ENCODE assay signal across 12 cellular contexts in genomic region chr12:27260746-27261145, GRCh38. TPM values are rescaled to one million over a fixed set of nuclear protein-coding genes. Genes with fewer than 3 reads are reported as not detected.
A peak's percentile ranks its signal among the peaks of the same experiment; 100 is the strongest.
DNase-seq lines count a peak whose midpoint lies in the region; ATAC-seq, FAIRE-seq and TF ChIP-seq lines count a peak whose summit lies in the region.
"Had no signal": no experiment of that assay in that cellular context is flagged by ENCODE, and none has a peak within 500 bp of the region (broad histone marks: within the 10 kb centered on the region; RNA-seq: fewer than 3 reads in every experiment).

No MANE protein-coding gene starts in this region.

- TF ChIP-seq EP300 in A549 (IDR thresholded peaks at IDR 0.05) = no peak

- BruUV-seq in PC-9 (replicated peaks; lab: Mats Ljungman, UMichigan) = no TSS peak

- POLR2A ChIA-PET in A549 (lab: Yijun Ruan, JAX) (no interaction called here), PC-9 (lab: Charles Lee; ENCODE audit: unreplicated experiment) (interaction anchor here (0.5 kb wide), 1 partner anchor 1176 kb away, joined by 3 read pairs; no protein-coding TSS in a partner anchor)

- no peak overlapping the region for H2AFZ ChIP-seq in PC-9

- no peaks in the 10 kb centered on the region for H3K36me3 ChIP-seq in PC-9 (ENCODE audit: low read depth)

- H3K27me3 ChIP-seq in PC-9 (ENCODE audit: insufficient read depth, low read depth) = no peaks in the 10 kb centered on the region

- CTCF ChIA-PET in A549 (lab: Yijun Ruan, JAX) (interaction anchor here (0.9 kb wide), 1 partner anchor 255 kb away, joined by 4 read pairs; no protein-coding TSS in a partner anchor), PC-9 (lab: Charles Lee) (no interaction called here)

- H3K27ac ChIP-seq in A549 (peak overlapping the region in 1 of 2 experiments; percentile 32; a peak in 1 of 6 replicates), PC-9 (no peak overlapping the region)

- peaks cover 17% of the 10 kb centered on the region; the same call in 1 of the 2 replicates for H3K79me2 ChIP-seq in PC-9 (ENCODE audit: low read depth)

- 0 out of 2 replicates have a peak, but pooled peaks cover 3% of the 10 kb centered on the region for H3F3A ChIP-seq in PC-9 (ENCODE audit: insufficient read depth, low read depth)

- ATAC-seq in A549 (no peak), omental fat pad (ENCODE audit: low FRiP score) (peak; percentile 81), GM21515 (IDR thresholded peaks at IDR 0.05; ENCODE audit: unreplicated experiment) (no peak)
- ATAC-seq: activated CD4-positive, alpha-beta T cell treated with anti-CD3 and anti-CD28 coated beads for 36 hours; naive thymus-derived CD8-positive, alpha-beta T cell had no signal

- no peak for FAIRE-seq in A549 (lab: Jason Lieb, UNC)

- H3K4me1 ChIP-seq in A549 (peaks cover 21% of the 10 kb centered on the region; the same call in 2 of the 3 replicates), PC-9 (replicated peaks; ENCODE audit: insufficient read depth) (no peaks in the 10 kb centered on the region)

- no peaks in the 10 kb centered on the region for H3K9me3 ChIP-seq in A549
- no peaks in the 10 kb centered on the region for H3K9me3 ChIP-seq in PC-9 (ENCODE audit: insufficient read depth, low read depth)

- TF ChIP-seq CTCF in A549 (IDR thresholded peaks at IDR 0.05) (no peak), epithelial cell of esophagus (IDR thresholded peaks at IDR 0.05; ENCODE audit: insufficient read depth, low read depth, low read length, missing control alignments) (no peak), omental fat pad (IDR thresholded peaks at IDR 0.05) (no peak), PC-9 (conservative IDR thresholded peaks at IDR 0.05) (no peak)

- 62% methylated on average over 4 of the region's 4 CpGs for WGBS in A549 (ENCODE audit: missing lambda C conversion rate)

- no peaks in the 10 kb centered on the region for H4K20me1 ChIP-seq in PC-9 (ENCODE audit: insufficient read depth)

- intact Hi-C loops in PC-9 (cut with micrococcal nuclease; ENCODE audit: unreplicated experiment) = no loop called here

- DNase-seq in A549 (ENCODE audit: low read depth in 1 of 2, low spot score in 1 of 2) (no peak), NCI-H69 (lab: John Stamatoyannopoulos, UW) (peak; percentile 3), epithelial cell of esophagus (ENCODE audit: low read depth) (peak; percentile 45), omental fat pad (ENCODE audit: low spot score) (no peak), NCI-H748 (lab: John Stamatoyannopoulos, UW; ENCODE audit: unreplicated experiment) (no peak), NCI-H1694 (lab: John Stamatoyannopoulos, UW) (no peak), PC-9 (no peak)
- DNase-seq: activated CD4-positive, alpha-beta T cell treated with anti-CD3 and anti-CD28 coated beads for 36 hours; naive thymus-derived CD8-positive, alpha-beta T cell; NCI-H2029; stimulated activated CD4-positive, alpha-beta T cell treated with anti-CD3 and anti-CD28 coated beads, Interleukin-4, amount 100 ng/mL, for 1 hour had no signal

- H3K4me2 ChIP-seq in A549 = peak overlapping the region; percentile 36
- no peak overlapping the region for H3K4me2 ChIP-seq in PC-9

- H3K4me3 ChIP-seq in A549 (no peak overlapping the region), epithelial cell of esophagus (ENCODE audit: low read length) (no peak overlapping the region), PC-9 (no peak overlapping the region)

- TF ChIP-seq POLR2A in A549 (IDR thresholded peaks at IDR 0.05; ENCODE audit: low read length) = no peak

- TF ChIP-seq RAD21 in A549 (conservative IDR thresholded peaks at IDR 0.05 in 1 of 2, IDR thresholded peaks at IDR 0.05 in 1 of 2) = no peak

- H3K9me2 ChIP-seq in PC-9 (ENCODE audit: insufficient read depth) = no peaks in the 10 kb centered on the region

TF ChIP-seq in A549, 52 proteins besides CTCF, POLR2A, EP300 and RAD21:
- peak; percentile 34 for TF ChIP-seq MAFK (IDR thresholded peaks at IDR 0.05; ENCODE audit: partially characterized antibody)
- TF ChIP-seq FOSL2 (IDR thresholded peaks at IDR 0.05) = no peak
- TF ChIP-seq FOSL2 (CRISPR knock-in tag; IDR thresholded peaks at IDR 0.05) = peak; percentile 43; the same call in 1 of the 2 replicates
- TF ChIP-seq HEYL (CRISPR knock-in tag; IDR thresholded peaks at IDR 0.05) = no peak
- TF ChIP-seq HDAC2 (IDR thresholded peaks at IDR 0.05) = no peak
- TF ChIP-seq RCOR1 (IDR thresholded peaks at IDR 0.05; ENCODE audit: low read depth, low read length) = no peak

RNA-seq across cellular contexts. Expression of gene STK38L, which starts 16.7 kb away (rescaled TPM):
- polyA plus RNA-seq in A549 (2011; rRNA removed) (24.2 and 32.2 TPM in 2 replicates), A549 (2017; fragmentation: RNase III; extraction: RNeasy Plus Mini Kit Qiagen cat#74134 plus additional on column Dnase treatment) (13.9 to 17.3 TPM (median 16.3 TPM) in 3 replicates)
- polyA plus RNA-seq in A549 (2012; cell fraction: cytosol; rRNA removed) = 3.6 and 4.2 TPM in 2 replicates
- polyA plus RNA-seq in A549 (2012; cell fraction: nucleus; rRNA removed) = 1.9 and 3.4 TPM in 2 replicates
- polyA minus RNA-seq in A549 (2011; rRNA and poly(A)+ RNA removed) = 7.5 and 8.0 TPM in 2 replicates
- total RNA-seq in omental fat pad (10 to 100 TPM; 28.1 to 66.4 (median 46.5) TPM), PC-9 (2021) (34.7 and 40.0 TPM in 2 replicates)

Comparison
In these comparisons a context has a peak if more than half of its experiments do, and no peak if none do; other contexts are left out.
1. DNase-seq: peak in NCI-H69 (single experiment) and epithelial cell of esophagus (single experiment); none in A549 (0 of 2), omental fat pad (single experiment), NCI-H748 (single experiment), NCI-H1694 (single experiment) and PC-9 (0 of 2).